23 cellular contexts compared by ENCODE assay signal in the genomic region with DNA sequence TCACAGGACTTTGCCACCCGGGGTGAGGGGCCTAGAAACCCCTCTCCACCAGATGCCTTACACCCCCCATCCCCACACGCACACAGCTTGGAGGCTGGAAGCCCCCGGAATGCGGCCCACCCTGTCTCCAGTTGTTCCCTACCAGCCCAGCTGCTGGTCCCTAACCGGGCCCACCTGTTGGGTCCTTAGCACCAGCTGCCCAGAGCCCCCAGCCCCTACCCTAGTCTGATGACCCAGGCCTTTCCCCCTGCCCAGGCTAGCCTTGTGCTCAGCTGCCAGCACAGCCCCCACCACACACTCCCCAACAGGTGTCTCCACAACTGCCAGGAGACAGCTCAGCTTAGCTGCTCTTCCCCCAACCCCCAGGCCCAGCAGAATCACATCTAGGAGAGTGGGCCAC.
"Had no signal": no experiment of that assay in that cellular context is flagged by ENCODE, and none has a peak within 500 bp of the region (broad histone marks: within the 10 kb centered on the region; RNA-seq: fewer than 3 reads in every experiment).

No MANE protein-coding gene starts in this region.

- H3K4me3 ChIP-seq: coronary artery, heart left ventricle, neural progenitor cell, ovary, right lobe of liver, skin epidermis, stomach, thoracic aorta, transverse colon had no signal

- H3K4me1 Mint-ChIP-seq: endodermal cell had no signal

- H3K4me3 Mint-ChIP-seq: endodermal cell; naive thymus-derived CD8-positive, alpha-beta T cell; neural progenitor cell had no signal

- H3K9me3 ChIP-seq: ovary, right lobe of liver had no signal

- H3K4me1 ChIP-seq: foreskin keratinocyte, heart left ventricle, neural progenitor cell, right lobe of liver had no signal

- H3K27ac Mint-ChIP-seq: endodermal cell; naive thymus-derived CD8-positive, alpha-beta T cell; progenitor cell of endocrine pancreas had no signal

- H3K36me3 ChIP-seq: heart left ventricle, neural progenitor cell, ovary, right lobe of liver, stomach, thoracic aorta, transverse colon had no signal

- H3K27ac ChIP-seq: coronary artery, foreskin keratinocyte, heart left ventricle, neural progenitor cell, ovary, right lobe of liver, skin epidermis, stomach, thoracic aorta, transverse colon had no signal

- ATAC-seq: foreskin keratinocyte; heart left ventricle; naive thymus-derived CD8-positive, alpha-beta T cell; right lobe of liver had no signal

- DNase-seq: central memory CD4-positive, alpha-beta T cell; effector CD4-positive, alpha-beta T cell; endodermal cell; erythroblast; foreskin keratinocyte; hypothalamus; islet precursor cell; mammary epithelial cell; nucleus accumbens; stimulated activated CD4-positive, alpha-beta T cell treated with anti-CD3 and anti-CD28 coated beads, Interleukin-12 subunit alpha, Interleukin-12 subunit beta, amount 100 ng/mL, for 4 hours; stimulated activated naive CD4-positive, alpha-beta T cell; stomach; substantia nigra; transverse colon had no signal

- H3K27me3 ChIP-seq: foreskin keratinocyte, heart left ventricle, neural progenitor cell, ovary, right lobe of liver, stomach, transverse colon had no signal
